In the genomic region with DNA sequence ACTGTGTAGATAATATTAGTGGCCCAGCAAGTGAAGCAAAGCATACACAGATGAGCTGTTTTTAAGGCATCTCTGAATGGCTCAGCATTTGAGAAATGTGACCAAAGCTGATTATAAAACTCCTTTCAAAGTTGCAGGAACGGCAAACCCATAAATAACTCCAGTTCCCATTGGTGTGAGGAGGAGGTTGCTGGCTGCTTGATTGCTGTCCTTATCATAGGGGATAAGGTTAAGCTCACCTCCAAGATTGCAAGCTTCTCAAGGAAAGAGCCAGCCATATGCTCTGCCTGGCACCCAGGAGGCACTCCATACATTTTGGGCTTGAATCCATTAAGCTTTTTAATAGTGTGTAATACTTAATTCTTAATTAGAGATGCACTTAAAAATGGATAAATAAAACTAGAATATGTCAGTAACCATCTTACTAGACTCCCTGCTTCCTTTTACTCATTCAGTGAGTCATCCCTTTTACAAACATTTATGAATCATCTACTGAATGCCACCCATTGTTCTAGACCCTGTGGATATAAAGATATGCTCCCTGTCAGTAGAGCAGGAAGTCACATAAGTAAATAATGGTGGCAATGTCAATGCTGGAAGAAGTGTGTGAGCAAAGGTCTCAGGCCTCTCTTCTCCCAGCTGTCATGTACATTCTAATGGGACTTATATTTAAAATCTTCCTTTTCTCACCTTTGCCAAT, we compare ENCODE assay signal across 1 cellular context.
TF ChIP-seq lines count a peak whose summit lies in the region.

No MANE protein-coding gene starts in this region.

TF ChIP-seq in HepG2, 621 proteins besides CTCF, POLR2A, EP300 and RAD21 (continued from another document and continues in another):
- no peak for TF ChIP-seq ZNF800 (CRISPR knock-in tag; IDR thresholded peaks at IDR 0.05)
- TF ChIP-seq SMYD3 (CRISPR knock-in tag; IDR thresholded peaks at IDR 0.05): peak; percentile 26; the same call in 1 of the 2 replicates
- peak; percentile 87; the same call in 1 of the 2 replicates for TF ChIP-seq MLX (CRISPR knock-in tag; IDR thresholded peaks at IDR 0.05)
- TF ChIP-seq ZNF788 (CRISPR knock-in tag; IDR thresholded peaks at IDR 0.05; ENCODE audit: borderline replicate concordance): no peak; the same call in 1 of the 2 replicates
- TF ChIP-seq TCF7L2 (IDR thresholded peaks at IDR 0.05; ENCODE audit: low read depth, low read length): no peak
- TF ChIP-seq RORA (CRISPR knock-in tag; IDR thresholded peaks at IDR 0.05): no peak
- no peak for TF ChIP-seq ZNF253 (CRISPR knock-in tag; IDR thresholded peaks at IDR 0.05; ENCODE audit: borderline replicate concordance)
- TF ChIP-seq DRAP1 (CRISPR knock-in tag; IDR thresholded peaks at IDR 0.05): peak; percentile 77
- TF ChIP-seq MAFG (CRISPR knock-in tag; IDR thresholded peaks at IDR 0.05): no peak
- TF ChIP-seq, protein P1, sequence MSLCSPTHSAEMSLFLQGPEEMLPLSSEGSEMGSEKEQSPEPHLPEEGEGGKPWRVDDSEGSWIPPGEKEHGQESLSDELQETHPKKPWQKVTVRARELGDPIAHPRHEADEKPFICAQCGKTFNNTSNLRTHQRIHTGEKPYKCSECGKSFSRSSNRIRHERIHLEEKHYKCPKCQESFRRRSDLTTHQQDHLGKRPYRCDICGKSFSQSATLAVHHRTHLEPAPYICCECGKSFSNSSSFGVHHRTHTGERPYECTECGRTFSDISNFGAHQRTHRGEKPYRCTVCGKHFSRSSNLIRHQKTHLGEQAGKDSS (CRISPR knock-in tag; IDR thresholded peaks at IDR 0.05; ENCODE audit: borderline replicate concordance, low read depth): no peak
- peak; percentile 87; the same call in 1 of the 2 replicates for TF ChIP-seq RNF219 (CRISPR knock-in tag; IDR thresholded peaks at IDR 0.05)
- TF ChIP-seq, protein P2, sequence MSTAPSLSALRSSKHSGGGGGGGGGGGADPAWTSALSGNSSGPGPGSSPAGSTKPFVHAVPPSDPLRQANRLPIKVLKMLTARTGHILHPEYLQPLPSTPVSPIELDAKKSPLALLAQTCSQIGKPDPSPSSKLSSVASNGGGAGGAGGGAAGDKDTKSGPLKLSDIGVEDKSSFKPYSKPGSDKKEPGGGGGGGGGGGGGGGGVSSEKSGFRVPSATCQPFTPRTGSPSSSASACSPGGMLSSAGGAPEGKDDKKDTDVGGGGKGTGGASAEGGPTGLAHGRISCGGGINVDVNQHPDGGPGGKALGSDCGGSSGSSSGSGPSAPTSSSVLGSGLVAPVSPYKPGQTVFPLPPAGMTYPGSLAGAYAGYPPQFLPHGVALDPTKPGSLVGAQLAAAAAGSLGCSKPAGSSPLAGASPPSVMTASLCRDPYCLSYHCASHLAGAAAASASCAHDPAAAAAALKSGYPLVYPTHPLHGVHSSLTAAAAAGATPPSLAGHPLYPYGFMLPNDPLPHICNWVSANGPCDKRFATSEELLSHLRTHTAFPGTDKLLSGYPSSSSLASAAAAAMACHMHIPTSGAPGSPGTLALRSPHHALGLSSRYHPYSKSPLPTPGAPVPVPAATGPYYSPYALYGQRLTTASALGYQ (CRISPR knock-in tag; IDR thresholded peaks at IDR 0.05): peak; percentile 86; the same call in 1 of the 2 replicates
- no peak for TF ChIP-seq JARID2 (CRISPR knock-in tag; IDR thresholded peaks at IDR 0.05; ENCODE audit: insufficient replicate concordance)
- TF ChIP-seq MIER2 (CRISPR knock-in tag; IDR thresholded peaks at IDR 0.05): 0 out of 2 replicates have a peak, but pooled peaks have one; percentile 49
- TF ChIP-seq DNMT3B (CRISPR knock-in tag; conservative IDR thresholded peaks at IDR 0.05): peak; percentile 93; the same call in 1 of the 2 replicates
- no peak for TF ChIP-seq RBAK (CRISPR knock-in tag; IDR thresholded peaks at IDR 0.05)
- 0 out of 2 replicates have a peak, but pooled peaks have one; percentile 14 for TF ChIP-seq NFYB (CRISPR knock-in tag; IDR thresholded peaks at IDR 0.05)
- TF ChIP-seq FOXO1 (CRISPR knock-in tag; IDR thresholded peaks at IDR 0.05): peak; percentile 69; the same call in 1 of the 2 replicates
- TF ChIP-seq ZBTB1 (CRISPR knock-in tag; IDR thresholded peaks at IDR 0.05; ENCODE audit: borderline replicate concordance): no peak
- TF ChIP-seq ZNF414 (CRISPR knock-in tag; IDR thresholded peaks at IDR 0.05): peak; percentile 64; the same call in 1 of the 2 replicates
- TF ChIP-seq SALL1 (CRISPR knock-in tag; IDR thresholded peaks at IDR 0.05): peak; percentile 84
- TF ChIP-seq HIVEP1 (CRISPR knock-in tag; IDR thresholded peaks at IDR 0.05): no peak
- TF ChIP-seq SALL2 (CRISPR knock-in tag; IDR thresholded peaks at IDR 0.05): 0 out of 2 replicates have a peak, but pooled peaks have one; percentile 69
- TF ChIP-seq BRD4 (CRISPR knock-in tag; IDR thresholded peaks at IDR 0.05): peak; percentile 40; the same call in 1 of the 2 replicates
- TF ChIP-seq, protein P3, sequence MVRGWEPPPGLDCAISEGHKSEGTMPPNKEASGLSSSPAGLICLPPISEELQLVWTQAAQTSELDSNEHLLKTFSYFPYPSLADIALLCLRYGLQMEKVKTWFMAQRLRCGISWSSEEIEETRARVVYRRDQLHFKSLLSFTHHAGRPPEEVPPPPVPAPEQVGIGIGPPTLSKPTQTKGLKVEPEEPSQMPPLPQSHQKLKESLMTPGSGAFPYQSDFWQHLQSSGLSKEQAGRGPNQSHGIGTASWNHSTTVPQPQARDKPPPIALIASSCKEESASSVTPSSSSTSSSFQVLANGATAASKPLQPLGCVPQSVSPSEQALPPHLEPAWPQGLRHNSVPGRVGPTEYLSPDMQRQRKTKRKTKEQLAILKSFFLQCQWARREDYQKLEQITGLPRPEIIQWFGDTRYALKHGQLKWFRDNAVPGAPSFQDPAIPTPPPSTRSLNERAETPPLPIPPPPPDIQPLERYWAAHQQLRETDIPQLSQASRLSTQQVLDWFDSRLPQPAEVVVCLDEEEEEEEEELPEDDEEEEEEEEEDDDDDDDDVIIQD (CRISPR knock-in tag; IDR thresholded peaks at IDR 0.05; ENCODE audit: low read depth): peak; percentile 91
- TF ChIP-seq ISL2 (CRISPR knock-in tag; IDR thresholded peaks at IDR 0.05): peak; percentile 95
- peak; percentile 88 for TF ChIP-seq HNF4A (CRISPR knock-in tag; IDR thresholded peaks at IDR 0.05)
- TF ChIP-seq ZNF468 (CRISPR knock-in tag; IDR thresholded peaks at IDR 0.05): no peak
- TF ChIP-seq BCL6 (CRISPR knock-in tag; IDR thresholded peaks at IDR 0.05): peak; percentile 74; the same call in 1 of the 2 replicates
- TF ChIP-seq LCORL (IDR thresholded peaks at IDR 0.05): no peak
- no peak; the same call in 1 of the 2 replicates for TF ChIP-seq LCORL (CRISPR knock-in tag; IDR thresholded peaks at IDR 0.05)
- TF ChIP-seq REST (IDR thresholded peaks at IDR 0.05; ENCODE audit: borderline replicate concordance in 1 of 2, low read depth in 1 of 2, low read length in 2 of 2): peak in 1 of 2 experiments; percentile 46; a peak in 1 of 4 replicates
- TF ChIP-seq CENPT (CRISPR knock-in tag; IDR thresholded peaks at IDR 0.05; ENCODE audit: low read depth): no peak
- TF ChIP-seq FOXP1 (IDR thresholded peaks at IDR 0.05): no peak
- TF ChIP-seq FOXP1 (CRISPR knock-in tag; IDR thresholded peaks at IDR 0.05): peak; percentile 84
- peak; percentile 37; the same call in 1 of the 2 replicates for TF ChIP-seq RBFOX2 (IDR thresholded peaks at IDR 0.05; ENCODE audit: low read depth, low read length)
- TF ChIP-seq, protein P4, sequence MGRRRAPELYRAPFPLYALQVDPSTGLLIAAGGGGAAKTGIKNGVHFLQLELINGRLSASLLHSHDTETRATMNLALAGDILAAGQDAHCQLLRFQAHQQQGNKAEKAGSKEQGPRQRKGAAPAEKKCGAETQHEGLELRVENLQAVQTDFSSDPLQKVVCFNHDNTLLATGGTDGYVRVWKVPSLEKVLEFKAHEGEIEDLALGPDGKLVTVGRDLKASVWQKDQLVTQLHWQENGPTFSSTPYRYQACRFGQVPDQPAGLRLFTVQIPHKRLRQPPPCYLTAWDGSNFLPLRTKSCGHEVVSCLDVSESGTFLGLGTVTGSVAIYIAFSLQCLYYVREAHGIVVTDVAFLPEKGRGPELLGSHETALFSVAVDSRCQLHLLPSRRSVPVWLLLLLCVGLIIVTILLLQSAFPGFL (CRISPR knock-in tag; IDR thresholded peaks at IDR 0.05): no peak
- no peak for TF ChIP-seq ZBTB7A (CRISPR knock-in tag; IDR thresholded peaks at IDR 0.05)
- TF ChIP-seq ZNF589 (CRISPR knock-in tag; conservative IDR thresholded peaks at IDR 0.05): no peak
- TF ChIP-seq, protein P5, sequence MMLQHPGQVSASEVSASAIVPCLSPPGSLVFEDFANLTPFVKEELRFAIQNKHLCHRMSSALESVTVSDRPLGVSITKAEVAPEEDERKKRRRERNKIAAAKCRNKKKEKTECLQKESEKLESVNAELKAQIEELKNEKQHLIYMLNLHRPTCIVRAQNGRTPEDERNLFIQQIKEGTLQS (CRISPR knock-in tag; IDR thresholded peaks at IDR 0.05): peak; percentile 97
- no peak for TF ChIP-seq ZNF496 (CRISPR knock-in tag; IDR thresholded peaks at IDR 0.05; ENCODE audit: insufficient replicate concordance)
- peak; percentile 55; the same call in 1 of the 2 replicates for TF ChIP-seq ATF1 (CRISPR knock-in tag; IDR thresholded peaks at IDR 0.05)
- TF ChIP-seq ATF7-NPFF (CRISPR knock-in tag; IDR thresholded peaks at IDR 0.05; ENCODE audit: low read depth): peak; percentile 43; the same call in 1 of the 2 replicates
